In genomic region chr5:43312699-43313034, GRCh38 we compare ENCODE assay signal across 1 cellular context.
TF ChIP-seq lines count a peak whose summit lies in the region.

No MANE protein-coding gene starts in this region.

TF ChIP-seq in WTC11, 78 proteins besides CTCF, POLR2A, EP300 and RAD21 (continued from another document):
- no peak for TF ChIP-seq USF2 (CRISPR knock-in tag; IDR thresholded peaks at IDR 0.05)
- TF ChIP-seq, protein P1, sequence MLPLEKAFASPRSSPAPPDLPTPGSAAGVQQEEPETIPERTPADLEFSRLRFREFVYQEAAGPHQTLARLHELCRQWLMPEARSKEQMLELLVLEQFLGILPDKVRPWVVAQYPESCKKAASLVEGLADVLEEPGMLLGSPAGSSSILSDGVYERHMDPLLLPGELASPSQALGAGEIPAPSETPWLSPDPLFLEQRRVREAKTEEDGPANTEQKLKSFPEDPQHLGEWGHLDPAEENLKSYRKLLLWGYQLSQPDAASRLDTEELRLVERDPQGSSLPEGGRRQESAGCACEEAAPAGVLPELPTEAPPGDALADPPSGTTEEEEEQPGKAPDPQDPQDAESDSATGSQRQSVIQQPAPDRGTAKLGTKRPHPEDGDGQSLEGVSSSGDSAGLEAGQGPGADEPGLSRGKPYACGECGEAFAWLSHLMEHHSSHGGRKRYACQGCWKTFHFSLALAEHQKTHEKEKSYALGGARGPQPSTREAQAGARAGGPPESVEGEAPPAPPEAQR (CRISPR knock-in tag; IDR thresholded peaks at IDR 0.05) = no peak
- no peak for TF ChIP-seq AR (CRISPR knock-in tag; IDR thresholded peaks at IDR 0.05)
- TF ChIP-seq E2F1 (CRISPR knock-in tag; IDR thresholded peaks at IDR 0.05) = no peak
- TF ChIP-seq PRRX2 (CRISPR knock-in tag; IDR thresholded peaks at IDR 0.05) = no peak
- no peak for TF ChIP-seq CBFB (CRISPR knock-in tag; IDR thresholded peaks at IDR 0.05; ENCODE audit: low read depth)
- TF ChIP-seq SMAD4 (CRISPR knock-in tag; IDR thresholded peaks at IDR 0.05) = no peak
- TF ChIP-seq ZNF416 (CRISPR knock-in tag; IDR thresholded peaks at IDR 0.05) = no peak
